In the genomic region with DNA sequence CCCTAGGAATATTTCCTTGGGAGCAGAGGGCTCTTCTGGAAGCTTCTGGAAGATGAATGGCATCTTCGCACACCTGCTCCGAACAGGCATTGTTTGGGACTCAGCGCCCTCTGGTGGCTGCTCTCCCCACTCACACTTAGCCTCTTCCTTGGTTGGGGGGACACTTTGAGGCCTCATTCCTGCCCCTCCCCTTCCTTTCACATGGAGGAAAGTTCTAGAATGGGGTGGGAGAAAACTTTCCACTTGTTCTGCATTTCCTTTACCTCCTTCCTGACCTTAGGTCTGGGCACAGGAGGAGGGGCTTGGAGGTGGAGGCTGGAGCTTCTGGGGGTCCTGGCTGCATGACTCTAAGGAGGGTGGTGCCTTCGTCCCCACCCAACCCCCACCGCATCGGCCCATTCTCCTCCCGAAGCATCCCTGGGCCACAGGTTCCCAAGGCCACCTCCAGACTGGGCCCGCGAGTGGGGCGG, we compare ENCODE assay signal across 7 cellular contexts. TPM values are rescaled to one million over a fixed set of nuclear protein-coding genes. Genes with fewer than 3 reads are reported as not detected.
DNase-seq lines count a peak whose midpoint lies in the region; ATAC-seq and TF ChIP-seq lines count a peak whose summit lies in the region.

No MANE protein-coding gene starts in this region.

- peak; percentile 95 for TF ChIP-seq CTCF in H9 (conservative IDR thresholded peaks at IDR 0.05)
- TF ChIP-seq CTCF in foreskin keratinocyte (conservative IDR thresholded peaks at IDR 0.05) = peak; percentile 80

- no peak overlapping the region for H2BK12ac ChIP-seq in H9 (ENCODE audit: insufficient read length, low read depth, low read length)

- no peak overlapping the region for H3K14ac ChIP-seq in H9 (ENCODE audit: insufficient read depth, low read length)

- H2BK20ac ChIP-seq in H9 (ENCODE audit: low read depth, low read length, poor library complexity, severe bottlenecking) = no peak overlapping the region

- DNase-seq in ELR (ENCODE audit: low read depth) (peak; percentile 58), H9 (peak; percentile 67), NCI-H460 (ENCODE audit: extremely low read depth, low read depth) (peak; percentile 53), foreskin keratinocyte (no peak), posterior cingulate gyrus (peak in 7 of 10 donors; percentile 44 to 92 (median 52)), NCI-H2171 treated with DMSO at 0.1 percent for 48 hours (lab: John Stamatoyannopoulos, UW) (no peak)
- DNase-seq in activated T-cell treated with anti-CD3 and anti-CD28 coated beads, Interleukin-2, amount 50 U/mL, for 72 hours = peak; percentile 36 to 48

- no peak overlapping the region for H3K27ac Mint-ChIP-seq in H9
- H3K27ac Mint-ChIP-seq in activated T-cell treated with anti-CD3 and anti-CD28 coated beads, Interleukin-2, amount 50 U/mL, for 72 hours = no peak overlapping the region

- no peak overlapping the region for H2AFZ ChIP-seq in H9 (ENCODE audit: low read length)

- no peak overlapping the region for H2BK5ac ChIP-seq in H9 (ENCODE audit: insufficient read length, low read length)

- H3K27ac ChIP-seq in H9 (ENCODE audit: insufficient read length, low read depth, low read length) = no peak overlapping the region
- H3K27ac ChIP-seq in foreskin keratinocyte = no peak overlapping the region

- no peak overlapping the region for H3K4me3 Mint-ChIP-seq in H9
- no peak overlapping the region for H3K4me3 Mint-ChIP-seq in activated T-cell treated with anti-CD3 and anti-CD28 coated beads, Interleukin-2, amount 50 U/mL, for 72 hours

- no peaks in the 10 kb centered on the region for H3K79me1 ChIP-seq in H9 (ENCODE audit: insufficient read depth, low read depth, low read length, poor library complexity, severe bottlenecking)

- no peak overlapping the region for H3T11ph ChIP-seq in H9 (ENCODE audit: low read length)

- peaks cover 71% of the 10 kb centered on the region for H3K27me3 Mint-ChIP-seq in H9 (ENCODE audit: low read depth)
- H3K27me3 Mint-ChIP-seq in activated T-cell treated with anti-CD3 and anti-CD28 coated beads, Interleukin-2, amount 50 U/mL, for 72 hours (ENCODE audit: low read depth) = peaks cover 30% of the 10 kb centered on the region

- H3K56ac ChIP-seq in H9 (ENCODE audit: insufficient read length, low read depth, low read length) = no peak overlapping the region

- no peak overlapping the region for H4K8ac ChIP-seq in H9 (replicated peaks; ENCODE audit: insufficient read length, low read depth, low read length)

- no peaks in the 10 kb centered on the region for H3K79me2 ChIP-seq in H9 (ENCODE audit: insufficient read depth, low read length)

- H2BK15ac ChIP-seq in H9 (ENCODE audit: low read depth, low read length) = no peak overlapping the region

- H4K91ac ChIP-seq in H9 (ENCODE audit: insufficient read length, low read depth, low read length) = no peak overlapping the region

- H3K4me1 ChIP-seq in H9 (ENCODE audit: insufficient read depth, low read length) (no peaks in the 10 kb centered on the region), foreskin keratinocyte (no peaks in the 10 kb centered on the region)

- no peak overlapping the region for H4K5ac ChIP-seq in H9 (ENCODE audit: insufficient read length, low read depth, low read length)

- H3K36me3 Mint-ChIP-seq in H9 (ENCODE audit: insufficient read depth in 1 of 3, low read depth in 3 of 3) = no peaks in the 10 kb centered on the region
- H3K36me3 Mint-ChIP-seq in activated T-cell treated with anti-CD3 and anti-CD28 coated beads, Interleukin-2, amount 50 U/mL, for 72 hours (ENCODE audit: insufficient read depth in 2 of 2) = no peaks in the 10 kb centered on the region

- H3K27me3 ChIP-seq in H9 (ENCODE audit: insufficient read depth, low read length) (no peaks in the 10 kb centered on the region; the same call in 1 of the 2 replicates), foreskin keratinocyte (peaks cover 14% of the 10 kb centered on the region)

- H2AK5ac ChIP-seq in H9 (ENCODE audit: insufficient read length, low read length) = no peak overlapping the region

- H3K18ac ChIP-seq in H9 (ENCODE audit: insufficient read length, low read depth, low read length) = no peak overlapping the region

- no peaks in the 10 kb centered on the region; a peak in 1 of 5 replicates for H3K9me3 Mint-ChIP-seq in H9
- H3K9me3 Mint-ChIP-seq in activated T-cell treated with anti-CD3 and anti-CD28 coated beads, Interleukin-2, amount 50 U/mL, for 72 hours = no peaks in the 10 kb centered on the region

- no peak overlapping the region for H3K9ac ChIP-seq in H9 (ENCODE audit: extremely low read depth, insufficient read length, low read length)

- no peak overlapping the region for H3K23ac ChIP-seq in H9 (ENCODE audit: insufficient read length, low read depth, low read length)

- no peaks in the 10 kb centered on the region for H3K23me2 ChIP-seq in H9 (ENCODE audit: insufficient read length, low read depth, low read length, poor library complexity, severe bottlenecking)

- no CpG with 5 or more reads among the region's 10 CpGs for WGBS in H9 (ENCODE audit: extremely low coverage, insufficient read length, low lambda C conversion rate)

- H3K9me3 ChIP-seq in H9 (ENCODE audit: control insufficient read depth, low read depth, low read length) = no peaks in the 10 kb centered on the region

- no peak overlapping the region for H3K4me2 ChIP-seq in H9 (ENCODE audit: insufficient read depth, insufficient read length, low read length)

- intact Hi-C loops in posterior cingulate gyrus (cut with DNase I) = loop anchor here (1.0 kb wide), 1 partner anchor 267 kb away; no protein-coding TSS in a partner anchor

- no peaks in the 10 kb centered on the region for H4K20me1 ChIP-seq in H9 (ENCODE audit: control insufficient read depth, insufficient read depth, insufficient read length)

- H3K4ac ChIP-seq in H9 (ENCODE audit: low read depth, low read length) = no peak overlapping the region

- no peak for ATAC-seq in activated T-cell treated with anti-CD3 and anti-CD28 coated beads, Interleukin-2, amount 50 U/mL, for 72 hours (replicated peaks in 1 of 2)
- peak; percentile 71 for ATAC-seq in foreskin keratinocyte

- H3K4me1 Mint-ChIP-seq in H9 = peaks cover 16 to 18% of the 10 kb centered on the region in 2 experiments
- no peaks in the 10 kb centered on the region for H3K4me1 Mint-ChIP-seq in activated T-cell treated with anti-CD3 and anti-CD28 coated beads, Interleukin-2, amount 50 U/mL, for 72 hours (ENCODE audit: low read depth)

- no peak overlapping the region for H2BK120ac ChIP-seq in H9 (ENCODE audit: low read depth, low read length, poor library complexity, severe bottlenecking)

RNA-seq across cellular contexts. Expression of a gene that starts 19.3 kb away (rescaled TPM):
- 0.13 TPM in 1 of 2 replicates, not detected in the other for total RNA-seq in H9 (2021)
- not detected in 2 replicates for total RNA-seq in NCI-H460 (2014; rRNA removed; shearing (Covaris generic))
- not detected in 2 replicates for polyA plus RNA-seq in NCI-H460 (2014; cell fraction: nucleus; rRNA removed)
- total RNA-seq in activated T-cell treated with anti-CD3 and anti-CD28 coated beads, Interleukin-2, amount 50 U/mL, for 72 hours = not detected
- total RNA-seq in foreskin keratinocyte = not detected in 2 replicates
- polyA plus RNA-seq in foreskin keratinocyte = not detected in 2 replicates

Comparison
In these comparisons a context has a peak if more than half of its experiments do, and no peak if none do; other contexts are left out.
1. DNase-seq: peak in ELR (single experiment), H9 (single experiment), NCI-H460 (single experiment), activated T-cell treated with anti-CD3 and anti-CD28 coated beads, Interleukin-2, amount 50 U/mL, for 72 hours (2 of 2) and posterior cingulate gyrus (7 of 10); none in foreskin keratinocyte (0 of 2) and NCI-H2171 treated with DMSO at 0.1 percent for 48 hours (single experiment).